Comparison of ENCODE assay signal across 13 cellular contexts in genomic region chr2:1509271-1509995, GRCh38.
DNase-seq lines count a peak whose midpoint lies in the region; ATAC-seq lines count a peak whose summit lies in the region.
"Had no signal": no experiment of that assay in that cellular context is flagged by ENCODE, and none has a peak within 500 bp of the region (broad histone marks: within the 10 kb centered on the region; RNA-seq: fewer than 3 reads in every experiment).

No MANE protein-coding gene starts in this region.

- peak; percentile 71 for DNase-seq in activated CD8-positive, alpha-beta memory T cell treated with anti-CD3 and anti-CD28 coated beads, Interleukin-2, amount 10 ng/mL, durations not matched to agents 7 days and 5 days
- no peak for DNase-seq in activated CD8-positive, alpha-beta memory T cell treated with anti-CD3 and anti-CD28 coated beads, Interleukin-2, amount 50 U/mL, for 4 hours
- DNase-seq in activated CD4-positive, alpha-beta memory T cell treated with anti-CD3 and anti-CD28 coated beads, Interleukin-2, amount 10 ng/mL, durations not matched to agents 7 days and 5 days = peak; percentile 66
- DNase-seq in Right ventricle myocardium superior (no peak), UCSD-AML1 (lab: John Stamatoyannopoulos, UW; ENCODE audit: unreplicated experiment) (no peak)
- peak; percentile 31 for DNase-seq in stimulated activated CD8-positive, alpha-beta memory T cell treated with anti-CD3 and anti-CD28 coated beads, Interleukin-4, amount 100 ng/mL, for 48 hours
- DNase-seq in stimulated activated CD4-positive, alpha-beta T cell treated with anti-CD3 and anti-CD28 coated beads, Interleukin-1b, Interleukin-23, amount 100 ng/mL, for 48 hours = no peak
- DNase-seq: hypothalamus, NCI-H345, nucleus accumbens, OCI-M1 had no signal

- H3K4me1 Mint-ChIP-seq in activated CD8-positive, alpha-beta memory T cell treated with anti-CD3 and anti-CD28 coated beads, Interleukin-2, amount 10 ng/mL, durations not matched to agents 7 days and 5 days = peaks cover 22% of the 10 kb centered on the region
- peaks cover 32% of the 10 kb centered on the region for H3K4me1 Mint-ChIP-seq in activated CD4-positive, alpha-beta memory T cell treated with anti-CD3 and anti-CD28 coated beads, Interleukin-2, amount 10 ng/mL, durations not matched to agents 7 days and 5 days
- H3K4me1 Mint-ChIP-seq: brain had no signal

- H3K27ac Mint-ChIP-seq in activated CD8-positive, alpha-beta memory T cell treated with anti-CD3 and anti-CD28 coated beads, Interleukin-2, amount 10 ng/mL, durations not matched to agents 7 days and 5 days = peak overlapping the region; percentile 91
- peak overlapping the region; percentile 95 for H3K27ac Mint-ChIP-seq in activated CD4-positive, alpha-beta memory T cell treated with anti-CD3 and anti-CD28 coated beads, Interleukin-2, amount 10 ng/mL, durations not matched to agents 7 days and 5 days
- H3K27ac Mint-ChIP-seq: brain had no signal

- intact Hi-C loops in Right ventricle myocardium superior (cut with DNase I) = no loop called here

- peak; percentile 92 for ATAC-seq in activated CD8-positive, alpha-beta memory T cell treated with anti-CD3 and anti-CD28 coated beads, Interleukin-2, amount 10 ng/mL, durations not matched to agents 7 days and 5 days
- ATAC-seq in Right ventricle myocardium superior (ENCODE audit: poor library complexity) (peak; percentile 61), HG03342 (IDR thresholded peaks at IDR 0.05; ENCODE audit: unreplicated experiment) (no peak)

- CTCF ChIA-PET in activated CD8-positive, alpha-beta memory T cell treated with anti-CD3 and anti-CD28 coated beads, Interleukin-2, amount 10 ng/mL, durations not matched to agents 7 days and 5 days (lab: Charles Lee) = no interaction called here
- CTCF ChIA-PET in activated CD4-positive, alpha-beta memory T cell treated with anti-CD3 and anti-CD28 coated beads, Interleukin-2, amount 10 ng/mL, durations not matched to agents 7 days and 5 days (lab: Charles Lee) = no interaction called here

- peaks cover 4% of the 10 kb centered on the region for H3K36me3 Mint-ChIP-seq in activated CD8-positive, alpha-beta memory T cell treated with anti-CD3 and anti-CD28 coated beads, Interleukin-2, amount 10 ng/mL, durations not matched to agents 7 days and 5 days
- peaks cover 13% of the 10 kb centered on the region for H3K36me3 Mint-ChIP-seq in activated CD4-positive, alpha-beta memory T cell treated with anti-CD3 and anti-CD28 coated beads, Interleukin-2, amount 10 ng/mL, durations not matched to agents 7 days and 5 days (ENCODE audit: low read depth)
- H3K36me3 Mint-ChIP-seq: brain had no signal

- H3K27me3 Mint-ChIP-seq in activated CD8-positive, alpha-beta memory T cell treated with anti-CD3 and anti-CD28 coated beads, Interleukin-2, amount 10 ng/mL, durations not matched to agents 7 days and 5 days = no peaks in the 10 kb centered on the region
- H3K27me3 Mint-ChIP-seq in activated CD4-positive, alpha-beta memory T cell treated with anti-CD3 and anti-CD28 coated beads, Interleukin-2, amount 10 ng/mL, durations not matched to agents 7 days and 5 days = no peaks in the 10 kb centered on the region

- peak overlapping the region; percentile 12 for H3K4me3 Mint-ChIP-seq in activated CD8-positive, alpha-beta memory T cell treated with anti-CD3 and anti-CD28 coated beads, Interleukin-2, amount 10 ng/mL, durations not matched to agents 7 days and 5 days
- peak overlapping the region; percentile 16 for H3K4me3 Mint-ChIP-seq in activated CD4-positive, alpha-beta memory T cell treated with anti-CD3 and anti-CD28 coated beads, Interleukin-2, amount 10 ng/mL, durations not matched to agents 7 days and 5 days
- H3K4me3 Mint-ChIP-seq: brain had no signal

- POLR2A ChIA-PET in activated CD4-positive, alpha-beta memory T cell treated with anti-CD3 and anti-CD28 coated beads, Interleukin-2, amount 10 ng/mL, durations not matched to agents 7 days and 5 days (lab: Charles Lee) = interaction anchor here (1.0 kb wide), 1 partner anchor 9 kb away, joined by 7 read pairs; no protein-coding TSS in a partner anchor

- H3K9me3 Mint-ChIP-seq in activated CD8-positive, alpha-beta memory T cell treated with anti-CD3 and anti-CD28 coated beads, Interleukin-2, amount 10 ng/mL, durations not matched to agents 7 days and 5 days (ENCODE audit: low read depth) = no peaks in the 10 kb centered on the region
- peaks cover 15% of the 10 kb centered on the region for H3K9me3 Mint-ChIP-seq in activated CD4-positive, alpha-beta memory T cell treated with anti-CD3 and anti-CD28 coated beads, Interleukin-2, amount 10 ng/mL, durations not matched to agents 7 days and 5 days

Comparison
In these comparisons a context has a peak if more than half of its experiments do, and no peak if none do; other contexts are left out.
1. DNase-seq: peak in activated CD8-positive, alpha-beta memory T cell treated with anti-CD3 and anti-CD28 coated beads, Interleukin-2, amount 10 ng/mL, durations not matched to agents 7 days and 5 days (single experiment), activated CD4-positive, alpha-beta memory T cell treated with anti-CD3 and anti-CD28 coated beads, Interleukin-2, amount 10 ng/mL, durations not matched to agents 7 days and 5 days (single experiment) and stimulated activated CD8-positive, alpha-beta memory T cell treated with anti-CD3 and anti-CD28 coated beads, Interleukin-4, amount 100 ng/mL, for 48 hours (single experiment); none in activated CD8-positive, alpha-beta memory T cell treated with anti-CD3 and anti-CD28 coated beads, Interleukin-2, amount 50 U/mL, for 4 hours (single experiment), Right ventricle myocardium superior (single experiment), UCSD-AML1 (single experiment) and stimulated activated CD4-positive, alpha-beta T cell treated with anti-CD3 and anti-CD28 coated beads, Interleukin-1b, Interleukin-23, amount 100 ng/mL, for 48 hours (single experiment).